Comparison of ENCODE assay signal across 32 cellular contexts in the genomic region with DNA sequence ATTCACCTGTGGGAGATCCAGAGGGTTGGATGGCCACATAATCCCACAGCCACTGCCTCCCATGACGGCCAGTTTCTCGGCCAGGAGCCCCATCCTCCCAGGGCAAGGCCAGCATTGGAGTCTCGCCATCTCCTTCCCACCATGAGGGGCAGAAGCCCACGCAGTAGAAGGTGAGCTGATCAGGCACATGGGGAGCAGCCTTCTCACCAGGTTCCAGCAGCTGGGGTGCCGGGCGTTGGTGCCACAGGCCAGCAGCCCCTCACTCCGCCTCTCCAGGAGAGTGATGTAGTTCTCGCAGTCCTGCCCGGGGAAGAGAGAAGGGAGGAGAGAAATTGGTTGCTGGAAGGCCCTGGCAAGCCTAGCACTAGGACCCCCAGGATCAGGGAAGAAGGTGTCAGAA. TPM values are rescaled to one million over a fixed set of nuclear protein-coding genes. Genes with fewer than 3 reads are reported as not detected.
DNase-seq lines count a peak whose midpoint lies in the region; ATAC-seq, FAIRE-seq and TF ChIP-seq lines count a peak whose summit lies in the region.
"Had no signal": no experiment of that assay in that cellular context is flagged by ENCODE, and none has a peak within 500 bp of the region (broad histone marks: within the 10 kb centered on the region; RNA-seq: fewer than 3 reads in every experiment).

No MANE protein-coding gene starts in this region.

- no peak overlapping the region for H3K14ac ChIP-seq in trophoblast cell (ENCODE audit: low read length)

- intact Hi-C loops in GM12878 (cut with micrococcal nuclease; ENCODE audit: unreplicated experiment): no loop called here

- no TSS peak for BruUV-seq in GM12878 (replicated peaks; lab: Mats Ljungman, UMichigan)

- H4K12ac ChIP-seq in trophoblast cell (ENCODE audit: low read depth, low read length): no peak overlapping the region

- H3K9ac ChIP-seq in GM12878 (ENCODE audit: control insufficient read depth, insufficient read depth, low read length) (no peak overlapping the region), trophoblast cell (ENCODE audit: low read length) (no peak overlapping the region)
- H3K9ac ChIP-seq: SK-N-SH had no signal

- H3K27ac ChIP-seq in AG04450 (ENCODE audit: low read depth, low read length) (peak overlapping the region; percentile 57), KOPT-K1 (ENCODE audit: low read depth, low read length, poor library complexity, severe bottlenecking) (peak overlapping the region; percentile 72), GM12878 (ENCODE audit: control insufficient read depth, insufficient read depth) (no peak overlapping the region), trophoblast cell (ENCODE audit: low read depth, low read length) (no peak overlapping the region)
- H3K27ac ChIP-seq: C4-2B, hepatocyte, left lung, pancreas, suprapubic skin, uterus, VCaP had no signal

- no peak overlapping the region for H3K4ac ChIP-seq in trophoblast cell (ENCODE audit: low read depth, low read length)

- no peaks in the 10 kb centered on the region for H3K36me3 Mint-ChIP-seq in progenitor cell of endocrine pancreas (ENCODE audit: insufficient read depth)

- H4K20me1 ChIP-seq in GM12878 (ENCODE audit: control insufficient read depth, insufficient read depth): peaks cover 34% of the 10 kb centered on the region

- no peak for TF ChIP-seq RAD21 in GM12878 (IDR thresholded peaks at IDR 0.05; ENCODE audit: insufficient read depth, low read depth, low read length)

- no peak for FAIRE-seq in GM12878 (lab: Jason Lieb, UNC)
- FAIRE-seq: frontal cortex, pancreas had no signal

- H3K4me3 ChIP-seq in AG04450 (ENCODE audit: low read depth, low read length) (no peak overlapping the region), GM12878 (no peak overlapping the region), trophoblast cell (ENCODE audit: low read depth, low read length) (no peak overlapping the region)
- H3K4me3 ChIP-seq: HAP-1, hepatocyte, left lung, pancreas, suprapubic skin, uterus had no signal

- in situ Hi-C loops in GM12878 (cut with MboI): no loop called here

- H3K18ac ChIP-seq in trophoblast cell (ENCODE audit: low read length): peak overlapping the region; percentile 34

- H2BK120ac ChIP-seq in trophoblast cell (ENCODE audit: insufficient read depth, low read length, poor library complexity): no peak overlapping the region

- TF ChIP-seq EP300 in GM12878 (IDR thresholded peaks at IDR 0.05; ENCODE audit: borderline replicate concordance in 1 of 2, control insufficient read depth in 1 of 2, low read depth in 2 of 2, low read length in 2 of 2): no peak

- H3K79me2 ChIP-seq in GM12878 (ENCODE audit: control insufficient read depth, insufficient read depth, low read length) (peaks cover 81% of the 10 kb centered on the region), trophoblast cell (ENCODE audit: control insufficient read depth, insufficient read depth, low read length, poor library complexity) (peaks cover 22% of the 10 kb centered on the region)
- H3K79me2 ChIP-seq: hepatocyte had no signal

- H3K23ac ChIP-seq in trophoblast cell (ENCODE audit: low read length): no peak overlapping the region

- TF ChIP-seq CTCF in AG04450 (IDR thresholded peaks at IDR 0.05; ENCODE audit: low read depth, low read length): no peak
- TF ChIP-seq CTCF in GM12878 (IDR thresholded peaks at IDR 0.05 in 2 of 3, conservative IDR thresholded peaks at IDR 0.05 in 1 of 3; ENCODE audit: control insufficient read depth in 2 of 3, extremely low read depth in 1 of 3, insufficient read depth in 1 of 3, low read depth in 3 of 3, low read length in 3 of 3): no peak
- TF ChIP-seq CTCF in progenitor cell of endocrine pancreas (IDR thresholded peaks at IDR 0.05; ENCODE audit: unreplicated experiment): no peak

- POLR2A ChIA-PET in AG04450 (lab: Yijun Ruan, JAX): no interaction called here
- POLR2A ChIA-PET in GM12878 (lab: Charles Lee): interaction anchor here (0.7 to 3.1 kb wide), 2 partner anchors 13 to 16 kb away, joined by 3 to 27 read pairs; no protein-coding TSS in a partner anchor

- no peak overlapping the region for H2AFZ ChIP-seq in GM12878 (ENCODE audit: control insufficient read depth, low read depth, low read length)
- H2AFZ ChIP-seq in trophoblast cell (ENCODE audit: insufficient read depth, low read length, poor library complexity): no peak overlapping the region
- H2AFZ ChIP-seq: hepatocyte had no signal

- peaks cover 8% of the 10 kb centered on the region for H3K4me1 Mint-ChIP-seq in progenitor cell of endocrine pancreas (ENCODE audit: low read depth)

- H3K27ac Mint-ChIP-seq in progenitor cell of endocrine pancreas: no peak overlapping the region
- H3K27ac Mint-ChIP-seq: natural killer cell treated with Interleukin-12 subunit alpha and Interleukin-12 subunit beta and Interleukin-15 and Interleukin-18, amount 100 ng/mL, for 72 hours had no signal

- no peaks in the 10 kb centered on the region for H3K27me3 Mint-ChIP-seq in progenitor cell of endocrine pancreas
- H3K27me3 Mint-ChIP-seq: activated CD4-positive, alpha-beta T cell treated with anti-CD3 and anti-CD28 coated beads, Interleukin-2, amount 10 ng/mL, durations not matched to agents 24 days and 14 days; activated T-helper 17 cell treated with anti-CD3 and anti-CD28 coated beads, Interleukin-2, amount 50 U/mL, for 72 hours; natural killer cell treated with Interleukin-12 subunit alpha and Interleukin-12 subunit beta and Interleukin-15 and Interleukin-18, amount 100 ng/mL, for 72 hours had no signal

- peak; percentile 37; the same call in 1 of the 2 replicates for TF ChIP-seq POLR2A in GM12878 (IDR thresholded peaks at IDR 0.05; ENCODE audit: low read depth, low read length)

- H3K36me3 ChIP-seq in KOPT-K1 (ENCODE audit: insufficient read depth, low read length) (peaks cover 67% of the 10 kb centered on the region), GM12878 (ENCODE audit: control insufficient read depth in 2 of 2, insufficient read depth in 2 of 2, low read length in 1 of 2) (peaks cover 59 to 65% of the 10 kb centered on the region in 2 experiments), trophoblast cell (ENCODE audit: control insufficient read depth in 1 of 2, insufficient read depth in 2 of 2, low read length in 2 of 2) (peaks cover 48 to 55% of the 10 kb centered on the region in 2 experiments)
- H3K36me3 ChIP-seq: HAP-1, pancreas, uterus had no signal

- WGBS in GM12878 (ENCODE audit: insufficient coverage, insufficient replicate concordance, low lambda C conversion rate, missing lambda C conversion rate): 80% methylated on average over 7 of the region's 9 CpGs
- no CpG with 5 or more reads among the region's 9 CpGs for WGBS in trophoblast cell (ENCODE audit: extremely low coverage, insufficient coverage, insufficient read length)

- peaks cover 30% of the 10 kb centered on the region for H3K79me1 ChIP-seq in trophoblast cell (ENCODE audit: low read length)

- DNase-seq in AG04450 (ENCODE audit: low read depth, low spot score) (no peak), GM12878 (ENCODE audit: low read depth, low spot score) (no peak), trophoblast cell (no peak), NCI-H2081 treated with DMSO at 0.1 percent for 48 hours (lab: John Stamatoyannopoulos, UW) (no peak), NCI-H2107 treated with DMSO at 0.1 percent for 48 hours (lab: John Stamatoyannopoulos, UW; ENCODE audit: unreplicated experiment) (no peak), progenitor cell of endocrine pancreas (ENCODE audit: low spot score, unreplicated experiment) (no peak)
- DNase-seq: ACHN; activated CD4-positive, alpha-beta T cell treated with anti-CD3 and anti-CD28 coated beads, Interleukin-2, amount 10 ng/mL, durations not matched to agents 24 days and 14 days; DND-41; immature natural killer cell; NCI-H1930; NCI-H2227 treated with DMSO at 0.1 percent for 48 hours; RPMI8226; SK-N-SH; stimulated activated CD4-positive, alpha-beta T cell treated with anti-CD3 and anti-CD28 coated beads, Interleukin-15, amount 100 ng/mL, for 24 hours; uterus had no signal

- H3K4me2 ChIP-seq in GM12878 (ENCODE audit: control insufficient read depth, insufficient read depth): no peak overlapping the region
- no peak overlapping the region for H3K4me2 ChIP-seq in trophoblast cell (ENCODE audit: low read length)
- H3K4me2 ChIP-seq: hepatocyte, SK-N-SH had no signal

- H4K8ac ChIP-seq in trophoblast cell (ENCODE audit: low read depth, low read length): no peak overlapping the region

- H2AK5ac ChIP-seq in trophoblast cell (ENCODE audit: low read length): no peak overlapping the region

- no peak overlapping the region for H3K4me3 Mint-ChIP-seq in progenitor cell of endocrine pancreas (ENCODE audit: low read depth)
- H3K4me3 Mint-ChIP-seq: activated CD4-positive, alpha-beta T cell treated with anti-CD3 and anti-CD28 coated beads, Interleukin-2, amount 10 ng/mL, durations not matched to agents 24 days and 14 days; activated T-helper 17 cell treated with anti-CD3 and anti-CD28 coated beads, Interleukin-2, amount 50 U/mL, for 72 hours; brain; immature natural killer cell; natural killer cell treated with Interleukin-12 subunit alpha and Interleukin-12 subunit beta and Interleukin-15 and Interleukin-18, amount 100 ng/mL, for 72 hours had no signal

- H3K4me1 ChIP-seq in GM12878 (ENCODE audit: control insufficient read depth, insufficient read depth, low read length): peaks cover 43% of the 10 kb centered on the region
- H3K4me1 ChIP-seq in trophoblast cell (ENCODE audit: control insufficient read depth in 1 of 2, insufficient read depth in 2 of 2, low read length in 2 of 2): peaks cover 44 to 51% of the 10 kb centered on the region in 2 experiments
- H3K4me1 ChIP-seq: HAP-1, pancreas, suprapubic skin had no signal

- no peak overlapping the region for H2BK5ac ChIP-seq in trophoblast cell (ENCODE audit: low read depth, low read length, poor library complexity)

- H3K27me3 ChIP-seq in AG04450 (ENCODE audit: control insufficient read depth, insufficient read depth, low read length) (no peaks in the 10 kb centered on the region), GM12878 (replicated peaks in 1 of 2; ENCODE audit: control insufficient read depth in 2 of 2, insufficient read depth in 2 of 2, low read length in 1 of 2) (no peaks in the 10 kb centered on the region), trophoblast cell (ENCODE audit: insufficient read depth, low read length) (no peaks in the 10 kb centered on the region)
- H3K27me3 ChIP-seq: hepatocyte, left lung, pancreas, suprapubic skin, uterus had no signal

- RAD21 ChIA-PET in GM12878 (lab: Charles Lee; ENCODE audit: unreplicated experiment): interaction anchor here (24.4 kb wide), 1 partner anchor 18 kb away, joined by 496 read pairs; no protein-coding TSS in a partner anchor

- ATAC-seq in GM12878: no peak
- ATAC-seq in HG02885 (IDR thresholded peaks at IDR 0.05; ENCODE audit: poor library complexity, unreplicated experiment): no peak
- ATAC-seq: activated naive CD4-positive, alpha-beta T cell treated with anti-CD3 and anti-CD28 coated beads, Interleukin-2, amount 50 U/mL, for 72 hours; activated T-helper 17 cell treated with anti-CD3 and anti-CD28 coated beads, Interleukin-2, amount 50 U/mL, for 72 hours; left lung; natural killer cell treated with Interleukin-12 subunit alpha and Interleukin-12 subunit beta and Interleukin-15 and Interleukin-18, amount 100 ng/mL, for 72 hours had no signal

- H2BK12ac ChIP-seq in trophoblast cell (ENCODE audit: low read length): peak overlapping the region; percentile 0

- CTCF ChIA-PET in AG04450 (lab: Charles Lee): interaction anchor here (1.3 kb wide), 1 partner anchor 35 kb away, joined by 3 read pairs; no protein-coding TSS in a partner anchor
- CTCF ChIA-PET in GM12878 (lab: Yijun Ruan, JAX): interaction anchor here (16.9 kb wide), 1 partner anchor 17 kb away, joined by 187 read pairs; no protein-coding TSS in a partner anchor

- H4K91ac ChIP-seq in trophoblast cell (ENCODE audit: low read depth, low read length): peak overlapping the region; percentile 0

- SMC1A ChIA-PET in GM12878 (lab: Charles Lee; ENCODE audit: uncharacterized antibody, unreplicated experiment): interaction anchor here (0.6 to 9.3 kb wide), 2 partner anchors 15 to 38 kb away, joined by 3 to 82 read pairs; no protein-coding TSS in a partner anchor

- H3K9me3 ChIP-seq in AG04450 (ENCODE audit: control insufficient read depth, insufficient read depth, low read length): no peaks in the 10 kb centered on the region
- H3K9me3 ChIP-seq in KOPT-K1 (ENCODE audit: insufficient read depth, low read length, poor library complexity, severe bottlenecking): no peaks in the 10 kb centered on the region
- no peaks in the 10 kb centered on the region for H3K9me3 ChIP-seq in GM12878 (replicated peaks; ENCODE audit: control insufficient read depth, insufficient read depth, low read length)
- H3K9me3 ChIP-seq in trophoblast cell (ENCODE audit: insufficient read depth, low read depth, low read length): no peaks in the 10 kb centered on the region
- H3K9me3 ChIP-seq: HAP-1, left lung, pancreas, SK-N-SH, suprapubic skin, uterus had no signal

- no peaks in the 10 kb centered on the region for H3K9me3 Mint-ChIP-seq in progenitor cell of endocrine pancreas (ENCODE audit: low read depth)
- H3K9me3 Mint-ChIP-seq: activated CD4-positive, alpha-beta T cell treated with anti-CD3 and anti-CD28 coated beads, Interleukin-2, amount 10 ng/mL, durations not matched to agents 24 days and 14 days; activated naive CD4-positive, alpha-beta T cell treated with anti-CD3 and anti-CD28 coated beads, Interleukin-2, amount 50 U/mL, for 72 hours; activated T-helper 17 cell treated with anti-CD3 and anti-CD28 coated beads, Interleukin-2, amount 50 U/mL, for 72 hours; immature natural killer cell; natural killer cell treated with Interleukin-12 subunit alpha and Interleukin-12 subunit beta and Interleukin-15 and Interleukin-18, amount 100 ng/mL, for 72 hours had no signal

RNA-seq across cellular contexts. Expression of a gene that starts 16.1 kb away (rescaled TPM):
- polyA plus RNA-seq in AG04450 (2011; rRNA removed): 7.5 and 11.4 TPM in 2 replicates
- 12.9 and 16.0 TPM in 2 replicates for polyA minus RNA-seq in AG04450 (2011; rRNA and poly(A)+ RNA removed)
- 137 and 160 TPM in 2 replicates for total RNA-seq in GM12878 (2013; cell fraction: nucleolus; rRNA removed)
- 56.3 and 58.3 TPM in 2 replicates for total RNA-seq in GM12878 (2014; rRNA removed)
- 48.7 and 52.9 TPM in 2 replicates for total RNA-seq in GM12878 (2014; rRNA removed; fragmentation: Illumina TruSeq; extraction: Trizol)
- 112 and 114 TPM in 2 replicates for total RNA-seq in GM12878 (2021)
- 33.6 TPM for polyA plus RNA-seq in GM12878 (2011; ENCODE audit: low read depth)
- 37.6 and 65.2 TPM in 2 replicates for polyA plus RNA-seq in GM12878 (2011; rRNA removed)
- 115 and 126 TPM in 2 replicates for polyA plus RNA-seq in GM12878 (2011; cell fraction: cytosol; rRNA removed)
- polyA plus RNA-seq in GM12878 (2011; cell fraction: nucleus; rRNA removed): 208 and 229 TPM in 2 replicates
- polyA plus RNA-seq in GM12878 (2012): 60.0 and 110 TPM in 2 replicates
- 47.9 and 70.5 TPM in 2 replicates for polyA plus RNA-seq in GM12878 (2014; fragmentation: Illumina TruSeq; extraction: Trizol)
- 1 to 10 TPM in 1 of 2 experiments, under 1 TPM in 1; 0.08 to 1.1 TPM for polyA plus RNA-seq in GM12878 (2014; fragmentation: Nextera tagmentation; extraction: Ambion mirVana)
- polyA plus RNA-seq in GM12878 (2014; rRNA removed): 99.1 and 99.2 TPM in 2 replicates
- 10 to 100 TPM; 13.3 to 15.6 TPM for polyA plus RNA-seq in GM12878 (2016; fragmentation: Nextera tagmentation; extraction: Ambion mirVana)
- polyA minus RNA-seq in GM12878 (2011; rRNA and poly(A)+ RNA removed): 75.6 and 130 TPM in 2 replicates
- 48.1 and 52.4 TPM in 2 replicates for polyA minus RNA-seq in GM12878 (2011; cell fraction: cytosol; rRNA and poly(A)+ RNA removed)
- polyA minus RNA-seq in GM12878 (2011; cell fraction: nucleus; rRNA and poly(A)+ RNA removed): 48.2 and 63.7 TPM in 2 replicates
- 135 and 149 TPM in 2 replicates for polyA plus RNA-seq in trophoblast cell (2013)
- total RNA-seq in progenitor cell of endocrine pancreas: 1.9 and 2.6 TPM in 2 replicates

RNA-seq across cellular contexts. Expression of a gene that starts 43.3 kb away (rescaled TPM):
- polyA plus RNA-seq in AG04450 (2011; rRNA removed) (76.6 and 82.8 TPM in 2 replicates), GM12878 (2011; rRNA removed) (72.6 and 89.7 TPM in 2 replicates), GM12878 (2014; fragmentation: Illumina TruSeq; extraction: Trizol) (61.3 and 90.5 TPM in 2 replicates), GM12878 (2014; fragmentation: Nextera tagmentation; extraction: Ambion mirVana) (10 to 100 TPM; 25.9 to 59.1 TPM), GM12878 (2014; rRNA removed) (117 and 135 TPM in 2 replicates), GM12878 (2016; fragmentation: Nextera tagmentation; extraction: Ambion mirVana) (100 to 1,000 TPM; 123 to 145 TPM)
- 50.3 and 74.2 TPM in 2 replicates for polyA minus RNA-seq in AG04450 (2011; rRNA and poly(A)+ RNA removed)
- total RNA-seq in GM12878 (2013; cell fraction: nucleolus; rRNA removed): 22.7 and 26.2 TPM in 2 replicates
- total RNA-seq in GM12878 (2014; rRNA removed) (106 and 107 TPM in 2 replicates), GM12878 (2014; rRNA removed; fragmentation: Illumina TruSeq; extraction: Trizol) (44.3 and 46.6 TPM in 2 replicates), GM12878 (2021) (81.3 and 84.8 TPM in 2 replicates), progenitor cell of endocrine pancreas (45.9 and 53.7 TPM in 2 replicates)
- 33.5 TPM for polyA plus RNA-seq in GM12878 (2011; ENCODE audit: low read depth)
- 138 and 156 TPM in 2 replicates for polyA plus RNA-seq in GM12878 (2011; cell fraction: cytosol; rRNA removed)
- 60.8 and 62.4 TPM in 2 replicates for polyA plus RNA-seq in GM12878 (2011; cell fraction: nucleus; rRNA removed)
- 57.3 and 69.1 TPM in 2 replicates for polyA plus RNA-seq in GM12878 (2012)
- polyA minus RNA-seq in GM12878 (2011; rRNA and poly(A)+ RNA removed): 79.1 and 122 TPM in 2 replicates
- polyA minus RNA-seq in GM12878 (2011; cell fraction: cytosol; rRNA and poly(A)+ RNA removed): 32.5 and 36.5 TPM in 2 replicates
- polyA minus RNA-seq in GM12878 (2011; cell fraction: nucleus; rRNA and poly(A)+ RNA removed): 17.3 and 22.1 TPM in 2 replicates
- 34.6 and 35.4 TPM in 2 replicates for polyA plus RNA-seq in trophoblast cell (2013)

RNA-seq across cellular contexts. Expression of a gene that starts 50.2 kb away (rescaled TPM):
- polyA plus RNA-seq in AG04450 (2011; rRNA removed) (0.09 and 0.14 TPM in 2 replicates), GM12878 (2011; rRNA removed) (1.1 and 1.2 TPM in 2 replicates), GM12878 (2014; fragmentation: Illumina TruSeq; extraction: Trizol) (0.19 TPM in 1 of 2 replicates, not detected in the other), GM12878 (2014; fragmentation: Nextera tagmentation; extraction: Ambion mirVana) (under 1 TPM; 0.11 to 0.23 TPM), GM12878 (2014; rRNA removed) (0.52 TPM in 1 of 2 replicates, not detected in the other), GM12878 (2016; fragmentation: Nextera tagmentation; extraction: Ambion mirVana) (not detected)
- polyA minus RNA-seq in AG04450 (2011; rRNA and poly(A)+ RNA removed): 0.23 and 0.35 TPM in 2 replicates
- 8.3 and 9.5 TPM in 2 replicates for total RNA-seq in GM12878 (2013; cell fraction: nucleolus; rRNA removed)
- total RNA-seq in GM12878 (2014; rRNA removed) (not detected in 2 replicates), GM12878 (2014; rRNA removed; fragmentation: Illumina TruSeq; extraction: Trizol) (not detected in 2 replicates), GM12878 (2021) (0.29 and 0.69 TPM in 2 replicates), progenitor cell of endocrine pancreas (1.6 and 2.0 TPM in 2 replicates)
- polyA plus RNA-seq in GM12878 (2011; ENCODE audit: low read depth): 0.34 TPM
- 0.90 and 1.7 TPM in 2 replicates for polyA plus RNA-seq in GM12878 (2011; cell fraction: cytosol; rRNA removed)
- polyA plus RNA-seq in GM12878 (2011; cell fraction: nucleus; rRNA removed): 1.4 and 3.2 TPM in 2 replicates
- 0.50 and 1.1 TPM in 2 replicates for polyA plus RNA-seq in GM12878 (2012)
- 0.80 and 2.3 TPM in 2 replicates for polyA minus RNA-seq in GM12878 (2011; rRNA and poly(A)+ RNA removed)
- not detected in 2 replicates for polyA minus RNA-seq in GM12878 (2011; cell fraction: cytosol; rRNA and poly(A)+ RNA removed)
- polyA minus RNA-seq in GM12878 (2011; cell fraction: nucleus; rRNA and poly(A)+ RNA removed): 1.4 and 1.5 TPM in 2 replicates
- polyA plus RNA-seq in trophoblast cell (2013): 217 and 235 TPM in 2 replicates
- total RNA-seq: activated CD4-positive, alpha-beta T cell treated with anti-CD3 and anti-CD28 coated beads, Interleukin-2, amount 10 ng/mL, durations not matched to agents 24 days and 14 days; activated T-helper 17 cell treated with anti-CD3 and anti-CD28 coated beads, Interleukin-2, amount 50 U/mL, for 72 hours; frontal cortex; LHCN-M2; T-helper 2 cell treated with Interferon-gamma antibody and Interleukin-4, amounts not matched to agents 100 ng/mL and 5 ng/mL, for 36 hours had no signal
- polyA plus RNA-seq: immature natural killer cell had no signal

Comparison
In these comparisons a context has a peak if more than half of its experiments do, and no peak if none do; other contexts are left out.
1. H3K27ac ChIP-seq: peak in AG04450 (single experiment) and KOPT-K1 (single experiment); none in GM12878 (single experiment) and trophoblast cell (single experiment).
2. RNA of a gene that starts 16.1 kb away (total RNA-seq): 48.7 to 160 TPM in GM12878; 1.9 to 2.6 TPM in progenitor cell of endocrine pancreas; every median in the first group is over 10 times any median in the second.